In the genomic region with DNA sequence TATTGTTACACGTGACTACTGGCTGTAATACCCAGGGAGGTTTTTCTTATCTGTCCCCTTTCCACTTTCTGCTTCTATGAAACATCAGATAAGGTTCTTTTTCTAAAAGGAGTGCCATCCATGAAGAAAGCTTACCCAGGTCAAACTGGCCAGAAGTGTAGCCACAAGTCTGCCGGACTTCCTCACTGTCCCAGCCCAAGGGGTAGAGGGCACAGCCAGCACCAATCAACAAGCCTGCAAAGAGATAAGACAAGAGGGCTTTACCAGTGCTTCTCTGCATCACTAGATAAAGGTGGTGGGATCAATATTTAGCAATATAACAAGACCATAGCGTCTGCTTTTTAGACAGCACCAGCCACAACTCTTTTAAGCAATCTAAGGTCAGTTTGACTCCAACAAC, we compare ENCODE assay signal across 27 cellular contexts.
"Had no signal": no experiment of that assay in that cellular context is flagged by ENCODE, and none has a peak within 500 bp of the region (broad histone marks: within the 10 kb centered on the region; RNA-seq: fewer than 3 reads in every experiment).

No MANE protein-coding gene starts in this region.

- H3K27ac ChIP-seq: KMS-11, Peyer's patch, RWPE1, SJCRH30 had no signal

- H3K9me3 ChIP-seq: Peyer's patch, SK-N-SH had no signal

- H3K4me3 ChIP-seq: Peyer's patch, SJCRH30 had no signal

- DNase-seq: activated B cell treated with CpG ODN at 0.5 μM for 24 hours; activated CD4-positive, alpha-beta T cell treated with anti-CD3 and anti-CD28 coated beads for 1 hour; activated CD4-positive, alpha-beta T cell treated with anti-CD3 and anti-CD28 coated beads, Interleukin-2, amount 10 ng/mL, durations not matched to agents 24 days and 14 days; activated CD4-positive, alpha-beta T cell treated with anti-CD3 and anti-CD28 coated beads, Interleukin-2, amount 50 U/mL, for 48 hours; activated effector memory CD4-positive, alpha-beta T cell treated with anti-CD3 and anti-CD28 coated beads, Interleukin-2, amount 50 U/mL, for 16 hours; activated naive CD4-positive, alpha-beta T cell treated with Interleukin-2 at 50 U/mL for 16 hours; activated naive CD8-positive, alpha-beta T cell treated with anti-CD3 and anti-CD28 coated beads, Interleukin-2, amount 50 U/mL, for 24 hours; activated T-cell treated with anti-CD3 and anti-CD28 coated beads, Interleukin-2, amount 50 U/mL, for 4 hours; amniotic stem cell; NCI-H1092; NCI-H1417; NCI-H1930; NCI-H2107; NCI-H2171 treated with DMSO at 0.1 percent for 48 hours; NCI-H345; NCI-H510A; NCI-H526 treated with DMSO at 0.1 percent for 48 hours; NCI-H82; Peyer's patch; Right ventricle myocardium superior; SJCRH30; SK-N-SH had no signal

- H3K36me3 ChIP-seq: Peyer's patch, SJCRH30 had no signal

- H3K27me3 Mint-ChIP-seq: activated B cell treated with CpG ODN at 0.5 μM for 24 hours; activated naive CD8-positive, alpha-beta T cell treated with anti-CD3 and anti-CD28 coated beads, Interleukin-2, amount 50 U/mL, for 24 hours; brain had no signal

- H3K27me3 ChIP-seq: Peyer's patch, SJCRH30 had no signal

- H3K9ac ChIP-seq: KMS-11, SK-N-SH had no signal

- H3K4me1 ChIP-seq: Peyer's patch, SJCRH30 had no signal

- H3K36me3 Mint-ChIP-seq: activated naive CD4-positive, alpha-beta T cell treated with anti-CD3 and anti-CD28 coated beads, Interleukin-2, amount 50 U/mL, for 72 hours had no signal

- H3K27ac Mint-ChIP-seq: activated B cell treated with CpG ODN at 0.5 μM for 24 hours; activated CD4-positive, alpha-beta T cell treated with anti-CD3 and anti-CD28 coated beads, Interleukin-2, amount 10 ng/mL, durations not matched to agents 24 days and 14 days; activated naive CD4-positive, alpha-beta T cell treated with anti-CD3 and anti-CD28 coated beads, Interleukin-2, amount 50 U/mL, for 72 hours; activated naive CD8-positive, alpha-beta T cell treated with anti-CD3 and anti-CD28 coated beads, Interleukin-2, amount 50 U/mL, for 24 hours had no signal

- H3K9me3 Mint-ChIP-seq: activated B cell treated with CpG ODN at 0.5 μM for 24 hours; activated CD4-positive, alpha-beta T cell treated with anti-CD3 and anti-CD28 coated beads, Interleukin-2, amount 10 ng/mL, durations not matched to agents 24 days and 14 days; activated naive CD4-positive, alpha-beta T cell treated with anti-CD3 and anti-CD28 coated beads, Interleukin-2, amount 50 U/mL, for 72 hours; activated naive CD8-positive, alpha-beta T cell treated with anti-CD3 and anti-CD28 coated beads, Interleukin-2, amount 50 U/mL, for 24 hours; activated T-cell treated with anti-CD3 and anti-CD28 coated beads, Interleukin-2, amount 50 U/mL, for 4 hours; central memory CD8-positive, alpha-beta T cell had no signal

- ATAC-seq: activated naive CD8-positive, alpha-beta T cell treated with anti-CD3 and anti-CD28 coated beads, Interleukin-2, amount 50 U/mL, for 24 hours had no signal

- H3K4me1 Mint-ChIP-seq: activated B cell treated with CpG ODN at 0.5 μM for 24 hours; activated CD4-positive, alpha-beta T cell treated with anti-CD3 and anti-CD28 coated beads, Interleukin-2, amount 10 ng/mL, durations not matched to agents 24 days and 14 days; activated naive CD8-positive, alpha-beta T cell treated with anti-CD3 and anti-CD28 coated beads, Interleukin-2, amount 50 U/mL, for 24 hours; central memory CD8-positive, alpha-beta T cell had no signal

- H3K4me3 Mint-ChIP-seq: activated B cell treated with CpG ODN at 0.5 μM for 24 hours; activated CD4-positive, alpha-beta T cell treated with anti-CD3 and anti-CD28 coated beads, Interleukin-2, amount 10 ng/mL, durations not matched to agents 24 days and 14 days; activated naive CD8-positive, alpha-beta T cell treated with anti-CD3 and anti-CD28 coated beads, Interleukin-2, amount 50 U/mL, for 24 hours; activated T-cell treated with anti-CD3 and anti-CD28 coated beads, Interleukin-2, amount 50 U/mL, for 4 hours; brain; central memory CD8-positive, alpha-beta T cell had no signal
